In genomic region chr12:100044266-100044665, GRCh38 we compare ENCODE assay signal across 1 cellular context.
A peak's percentile ranks its signal among the peaks of the same experiment; 100 is the strongest.
TF ChIP-seq lines count a peak whose summit lies in the region.

No MANE protein-coding gene starts in this region.

TF ChIP-seq in SK-N-SH, 30 proteins besides CTCF, POLR2A, EP300 and RAD21 (continued from another document):
- TF ChIP-seq JUND (IDR thresholded peaks at IDR 0.05), result 0 out of 2 replicates have a peak, but pooled peaks have one; percentile 21
- TF ChIP-seq, protein P1, sequence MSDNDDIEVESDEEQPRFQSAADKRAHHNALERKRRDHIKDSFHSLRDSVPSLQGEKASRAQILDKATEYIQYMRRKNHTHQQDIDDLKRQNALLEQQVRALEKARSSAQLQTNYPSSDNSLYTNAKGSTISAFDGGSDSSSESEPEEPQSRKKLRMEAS (IDR thresholded peaks at IDR 0.05; ENCODE audit: low read depth), result no peak
- no peak for TF ChIP-seq TAF1 (IDR thresholded peaks at IDR 0.05; ENCODE audit: borderline replicate concordance, low read depth, low read length)
- TF ChIP-seq USF2 (IDR thresholded peaks at IDR 0.05; ENCODE audit: borderline replicate concordance, low read depth, low read length), result no peak
- no peak for TF ChIP-seq RFX5 (IDR thresholded peaks at IDR 0.05; ENCODE audit: low read length)
- peak; percentile 71 for TF ChIP-seq TCF12 (IDR thresholded peaks at IDR 0.05)
- no peak for TF ChIP-seq FOXJ3 (CRISPR knock-in tag; IDR thresholded peaks at IDR 0.05)
- no peak for TF ChIP-seq YY1 (IDR thresholded peaks at IDR 0.05; ENCODE audit: low read depth)
- no peak for TF ChIP-seq NRF1 (IDR thresholded peaks at IDR 0.05; ENCODE audit: low read depth, low read length)
- TF ChIP-seq RCOR1 (IDR thresholded peaks at IDR 0.05; ENCODE audit: low read length), result no peak
- TF ChIP-seq FOSL2 (IDR thresholded peaks at IDR 0.05; ENCODE audit: borderline replicate concordance, low read depth), result peak; percentile 22; the same call in 1 of the 2 replicates
- TF ChIP-seq GABPA (IDR thresholded peaks at IDR 0.05; ENCODE audit: low read depth), result no peak
- peak; percentile 66 for TF ChIP-seq PBX3 (IDR thresholded peaks at IDR 0.05)
- no peak for TF ChIP-seq FOXM1 (IDR thresholded peaks at IDR 0.05; ENCODE audit: low read depth)
- TF ChIP-seq SIN3A (IDR thresholded peaks at IDR 0.05; ENCODE audit: borderline replicate concordance, low read depth, low read length), result no peak
- TF ChIP-seq USF1 (IDR thresholded peaks at IDR 0.05; ENCODE audit: borderline replicate concordance, low read depth), result no peak
- TF ChIP-seq ELF1 (IDR thresholded peaks at IDR 0.05), result no peak
- TF ChIP-seq SMC3 (IDR thresholded peaks at IDR 0.05; ENCODE audit: low read depth, low read length), result no peak
- TF ChIP-seq REST (IDR thresholded peaks at IDR 0.05; ENCODE audit: low read depth, low read length), result no peak
